ENCODE assay signal across 2 cellular contexts in genomic region chr16:27439273-27440018, GRCh38.
TF ChIP-seq lines count a peak whose summit lies in the region.

No MANE protein-coding gene starts in this region.

TF ChIP-seq in GM23338, 12 proteins besides CTCF, POLR2A, EP300 and RAD21:
- TF ChIP-seq STAT1 (IDR thresholded peaks at IDR 0.05; ENCODE audit: unreplicated experiment) (no peak), NANOG (IDR thresholded peaks at IDR 0.05; ENCODE audit: borderline replicate concordance) (no peak), EZH2phosphoT487 (IDR thresholded peaks at IDR 0.05; ENCODE audit: unreplicated experiment) (no peak), ETS1 (IDR thresholded peaks at IDR 0.05) (no peak), ZNF331 (CRISPR knock-in tag; IDR thresholded peaks at IDR 0.05; ENCODE audit: low read depth) (no peak), POLR2AphosphoS5 (IDR thresholded peaks at IDR 0.05; ENCODE audit: low read depth) (no peak), JUNB (IDR thresholded peaks at IDR 0.05; ENCODE audit: unreplicated experiment) (no peak), EZH2 (IDR thresholded peaks at IDR 0.05; ENCODE audit: low read depth, unreplicated experiment) (no peak), CREB1 (CRISPR knock-in tag; IDR thresholded peaks at IDR 0.05; ENCODE audit: low read depth) (no peak), REST (IDR thresholded peaks at IDR 0.05; ENCODE audit: unreplicated experiment) (no peak), ZNF114 (CRISPR knock-in tag; IDR thresholded peaks at IDR 0.05) (no peak), ZNF462 (CRISPR knock-in tag; IDR thresholded peaks at IDR 0.05) (no peak)

TF ChIP-seq in GM12878, 131 proteins besides CTCF, POLR2A, EP300 and RAD21:
- TF ChIP-seq NRF1 (conservative IDR thresholded peaks at IDR 0.05; ENCODE audit: low read depth, low read length): no peak
- TF ChIP-seq CUX1 (IDR thresholded peaks at IDR 0.05; ENCODE audit: insufficient replicate concordance, low read depth, low read length): no peak
- TF ChIP-seq NFIC (IDR thresholded peaks at IDR 0.05; ENCODE audit: low read depth, low read length): peak; percentile 51; the same call in 1 of the 2 replicates
- no peak for TF ChIP-seq MAX (IDR thresholded peaks at IDR 0.05; ENCODE audit: low read depth, low read length)
- TF ChIP-seq HDGF (IDR thresholded peaks at IDR 0.05): peak; percentile 76
- no peak for TF ChIP-seq ZBTB40 (IDR thresholded peaks at IDR 0.05; ENCODE audit: borderline replicate concordance)
- peak; percentile 10 for TF ChIP-seq E4F1 (IDR thresholded peaks at IDR 0.05; ENCODE audit: borderline replicate concordance, partially characterized antibody)
- peak; percentile 91 for TF ChIP-seq BCL3 (IDR thresholded peaks at IDR 0.05; ENCODE audit: borderline replicate concordance, insufficient read depth, low read depth, low read length, poor library complexity, severe bottlenecking)
